In the genomic region with DNA sequence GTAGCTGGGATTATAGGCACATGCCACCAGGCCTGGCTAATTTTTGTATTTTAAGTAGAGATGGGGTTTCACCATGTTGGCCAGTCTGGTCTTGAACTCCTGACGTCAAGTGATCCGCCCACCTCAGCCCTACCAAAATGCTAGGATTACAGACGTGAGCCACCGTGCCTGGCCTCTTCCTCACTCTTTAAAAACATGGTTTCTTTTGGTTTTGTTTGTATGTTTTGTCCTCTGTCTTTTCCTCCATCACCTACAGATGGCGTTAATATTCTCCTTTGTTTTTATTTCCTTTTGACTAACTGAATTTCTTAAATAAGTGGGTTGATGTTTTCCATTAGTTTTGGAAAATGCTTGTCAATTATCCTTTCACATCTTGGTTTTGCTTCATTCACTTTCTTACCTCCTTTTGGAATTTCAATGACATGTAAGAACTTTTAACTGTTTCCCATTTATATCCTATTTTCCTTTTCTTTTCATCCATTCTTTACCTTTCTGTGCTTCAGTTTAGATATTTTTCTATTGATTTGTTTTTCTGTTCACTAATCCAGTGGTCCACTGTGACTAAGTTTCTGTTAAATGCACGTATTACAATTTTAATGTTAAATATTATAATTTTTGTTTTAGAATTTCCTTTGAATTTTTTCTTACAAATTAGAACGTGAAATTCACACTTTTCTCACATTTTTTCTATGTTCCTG, we compare ENCODE assay signal across 1 cellular context.
TF ChIP-seq lines count a peak whose summit lies in the region.

No MANE protein-coding gene starts in this region.

TF ChIP-seq in K562, 482 proteins besides CTCF, POLR2A, EP300 and RAD21 (continued from another document and continues in another):
- TF ChIP-seq MXI1 (IDR thresholded peaks at IDR 0.05; ENCODE audit: low read depth, low read length) (no peak), RBM17 (IDR thresholded peaks at IDR 0.05; ENCODE audit: borderline replicate concordance, low read depth, low read length) (no peak), KLF6 (CRISPR knock-in tag; IDR thresholded peaks at IDR 0.05; ENCODE audit: borderline replicate concordance) (no peak), ZNF707 (CRISPR knock-in tag; conservative IDR thresholded peaks at IDR 0.05) (no peak), ZNF224 (CRISPR knock-in tag; IDR thresholded peaks at IDR 0.05) (no peak), RHOXF2B (CRISPR knock-in tag; conservative IDR thresholded peaks at IDR 0.05) (no peak), NELFE (IDR thresholded peaks at IDR 0.05; ENCODE audit: insufficient read depth, insufficient read length) (no peak), ZNF184 (CRISPR knock-in tag; IDR thresholded peaks at IDR 0.05) (no peak), DACH1 (IDR thresholded peaks at IDR 0.05; ENCODE audit: partially characterized antibody) (no peak), ZNF764 (CRISPR knock-in tag; IDR thresholded peaks at IDR 0.05; ENCODE audit: low read depth) (no peak), RFX5 (IDR thresholded peaks at IDR 0.05; ENCODE audit: low read depth, low read length) (no peak), NCOA6 (IDR thresholded peaks at IDR 0.05) (no peak), ETV5 (CRISPR knock-in tag; IDR thresholded peaks at IDR 0.05; ENCODE audit: low read depth) (no peak), FOXK2 (conservative IDR thresholded peaks at IDR 0.05 in 1 of 2, IDR thresholded peaks at IDR 0.05 in 1 of 2; ENCODE audit: low read depth in 2 of 2) (no peak)
- TF ChIP-seq, protein P1, sequence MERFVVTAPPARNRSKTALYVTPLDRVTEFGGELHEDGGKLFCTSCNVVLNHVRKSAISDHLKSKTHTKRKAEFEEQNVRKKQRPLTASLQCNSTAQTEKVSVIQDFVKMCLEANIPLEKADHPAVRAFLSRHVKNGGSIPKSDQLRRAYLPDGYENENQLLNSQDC (CRISPR knock-in tag; IDR thresholded peaks at IDR 0.05), result no peak
- TF ChIP-seq, protein P2, sequence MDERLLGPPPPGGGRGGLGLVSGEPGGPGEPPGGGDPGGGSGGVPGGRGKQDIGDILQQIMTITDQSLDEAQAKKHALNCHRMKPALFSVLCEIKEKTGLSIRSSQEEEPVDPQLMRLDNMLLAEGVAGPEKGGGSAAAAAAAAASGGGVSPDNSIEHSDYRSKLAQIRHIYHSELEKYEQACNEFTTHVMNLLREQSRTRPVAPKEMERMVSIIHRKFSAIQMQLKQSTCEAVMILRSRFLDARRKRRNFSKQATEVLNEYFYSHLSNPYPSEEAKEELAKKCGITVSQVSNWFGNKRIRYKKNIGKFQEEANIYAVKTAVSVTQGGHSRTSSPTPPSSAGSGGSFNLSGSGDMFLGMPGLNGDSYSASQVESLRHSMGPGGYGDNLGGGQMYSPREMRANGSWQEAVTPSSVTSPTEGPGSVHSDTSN (CRISPR knock-in tag; IDR thresholded peaks at IDR 0.05; ENCODE audit: low read depth), result no peak
- TF ChIP-seq, protein P2 (tag; conservative IDR thresholded peaks at IDR 0.05; ENCODE audit: low read depth), result no peak
- TF ChIP-seq, protein P3, sequence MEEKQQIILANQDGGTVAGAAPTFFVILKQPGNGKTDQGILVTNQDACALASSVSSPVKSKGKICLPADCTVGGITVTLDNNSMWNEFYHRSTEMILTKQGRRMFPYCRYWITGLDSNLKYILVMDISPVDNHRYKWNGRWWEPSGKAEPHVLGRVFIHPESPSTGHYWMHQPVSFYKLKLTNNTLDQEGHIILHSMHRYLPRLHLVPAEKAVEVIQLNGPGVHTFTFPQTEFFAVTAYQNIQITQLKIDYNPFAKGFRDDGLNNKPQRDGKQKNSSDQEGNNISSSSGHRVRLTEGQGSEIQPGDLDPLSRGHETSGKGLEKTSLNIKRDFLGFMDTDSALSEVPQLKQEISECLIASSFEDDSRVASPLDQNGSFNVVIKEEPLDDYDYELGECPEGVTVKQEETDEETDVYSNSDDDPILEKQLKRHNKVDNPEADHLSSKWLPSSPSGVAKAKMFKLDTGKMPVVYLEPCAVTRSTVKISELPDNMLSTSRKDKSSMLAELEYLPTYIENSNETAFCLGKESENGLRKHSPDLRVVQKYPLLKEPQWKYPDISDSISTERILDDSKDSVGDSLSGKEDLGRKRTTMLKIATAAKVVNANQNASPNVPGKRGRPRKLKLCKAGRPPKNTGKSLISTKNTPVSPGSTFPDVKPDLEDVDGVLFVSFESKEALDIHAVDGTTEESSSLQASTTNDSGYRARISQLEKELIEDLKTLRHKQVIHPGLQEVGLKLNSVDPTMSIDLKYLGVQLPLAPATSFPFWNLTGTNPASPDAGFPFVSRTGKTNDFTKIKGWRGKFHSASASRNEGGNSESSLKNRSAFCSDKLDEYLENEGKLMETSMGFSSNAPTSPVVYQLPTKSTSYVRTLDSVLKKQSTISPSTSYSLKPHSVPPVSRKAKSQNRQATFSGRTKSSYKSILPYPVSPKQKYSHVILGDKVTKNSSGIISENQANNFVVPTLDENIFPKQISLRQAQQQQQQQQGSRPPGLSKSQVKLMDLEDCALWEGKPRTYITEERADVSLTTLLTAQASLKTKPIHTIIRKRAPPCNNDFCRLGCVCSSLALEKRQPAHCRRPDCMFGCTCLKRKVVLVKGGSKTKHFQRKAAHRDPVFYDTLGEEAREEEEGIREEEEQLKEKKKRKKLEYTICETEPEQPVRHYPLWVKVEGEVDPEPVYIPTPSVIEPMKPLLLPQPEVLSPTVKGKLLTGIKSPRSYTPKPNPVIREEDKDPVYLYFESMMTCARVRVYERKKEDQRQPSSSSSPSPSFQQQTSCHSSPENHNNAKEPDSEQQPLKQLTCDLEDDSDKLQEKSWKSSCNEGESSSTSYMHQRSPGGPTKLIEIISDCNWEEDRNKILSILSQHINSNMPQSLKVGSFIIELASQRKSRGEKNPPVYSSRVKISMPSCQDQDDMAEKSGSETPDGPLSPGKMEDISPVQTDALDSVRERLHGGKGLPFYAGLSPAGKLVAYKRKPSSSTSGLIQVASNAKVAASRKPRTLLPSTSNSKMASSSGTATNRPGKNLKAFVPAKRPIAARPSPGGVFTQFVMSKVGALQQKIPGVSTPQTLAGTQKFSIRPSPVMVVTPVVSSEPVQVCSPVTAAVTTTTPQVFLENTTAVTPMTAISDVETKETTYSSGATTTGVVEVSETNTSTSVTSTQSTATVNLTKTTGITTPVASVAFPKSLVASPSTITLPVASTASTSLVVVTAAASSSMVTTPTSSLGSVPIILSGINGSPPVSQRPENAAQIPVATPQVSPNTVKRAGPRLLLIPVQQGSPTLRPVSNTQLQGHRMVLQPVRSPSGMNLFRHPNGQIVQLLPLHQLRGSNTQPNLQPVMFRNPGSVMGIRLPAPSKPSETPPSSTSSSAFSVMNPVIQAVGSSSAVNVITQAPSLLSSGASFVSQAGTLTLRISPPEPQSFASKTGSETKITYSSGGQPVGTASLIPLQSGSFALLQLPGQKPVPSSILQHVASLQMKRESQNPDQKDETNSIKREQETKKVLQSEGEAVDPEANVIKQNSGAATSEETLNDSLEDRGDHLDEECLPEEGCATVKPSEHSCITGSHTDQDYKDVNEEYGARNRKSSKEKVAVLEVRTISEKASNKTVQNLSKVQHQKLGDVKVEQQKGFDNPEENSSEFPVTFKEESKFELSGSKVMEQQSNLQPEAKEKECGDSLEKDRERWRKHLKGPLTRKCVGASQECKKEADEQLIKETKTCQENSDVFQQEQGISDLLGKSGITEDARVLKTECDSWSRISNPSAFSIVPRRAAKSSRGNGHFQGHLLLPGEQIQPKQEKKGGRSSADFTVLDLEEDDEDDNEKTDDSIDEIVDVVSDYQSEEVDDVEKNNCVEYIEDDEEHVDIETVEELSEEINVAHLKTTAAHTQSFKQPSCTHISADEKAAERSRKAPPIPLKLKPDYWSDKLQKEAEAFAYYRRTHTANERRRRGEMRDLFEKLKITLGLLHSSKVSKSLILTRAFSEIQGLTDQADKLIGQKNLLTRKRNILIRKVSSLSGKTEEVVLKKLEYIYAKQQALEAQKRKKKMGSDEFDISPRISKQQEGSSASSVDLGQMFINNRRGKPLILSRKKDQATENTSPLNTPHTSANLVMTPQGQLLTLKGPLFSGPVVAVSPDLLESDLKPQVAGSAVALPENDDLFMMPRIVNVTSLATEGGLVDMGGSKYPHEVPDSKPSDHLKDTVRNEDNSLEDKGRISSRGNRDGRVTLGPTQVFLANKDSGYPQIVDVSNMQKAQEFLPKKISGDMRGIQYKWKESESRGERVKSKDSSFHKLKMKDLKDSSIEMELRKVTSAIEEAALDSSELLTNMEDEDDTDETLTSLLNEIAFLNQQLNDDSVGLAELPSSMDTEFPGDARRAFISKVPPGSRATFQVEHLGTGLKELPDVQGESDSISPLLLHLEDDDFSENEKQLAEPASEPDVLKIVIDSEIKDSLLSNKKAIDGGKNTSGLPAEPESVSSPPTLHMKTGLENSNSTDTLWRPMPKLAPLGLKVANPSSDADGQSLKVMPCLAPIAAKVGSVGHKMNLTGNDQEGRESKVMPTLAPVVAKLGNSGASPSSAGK (IDR thresholded peaks at IDR 0.05), result no peak
- TF ChIP-seq, protein P4, sequence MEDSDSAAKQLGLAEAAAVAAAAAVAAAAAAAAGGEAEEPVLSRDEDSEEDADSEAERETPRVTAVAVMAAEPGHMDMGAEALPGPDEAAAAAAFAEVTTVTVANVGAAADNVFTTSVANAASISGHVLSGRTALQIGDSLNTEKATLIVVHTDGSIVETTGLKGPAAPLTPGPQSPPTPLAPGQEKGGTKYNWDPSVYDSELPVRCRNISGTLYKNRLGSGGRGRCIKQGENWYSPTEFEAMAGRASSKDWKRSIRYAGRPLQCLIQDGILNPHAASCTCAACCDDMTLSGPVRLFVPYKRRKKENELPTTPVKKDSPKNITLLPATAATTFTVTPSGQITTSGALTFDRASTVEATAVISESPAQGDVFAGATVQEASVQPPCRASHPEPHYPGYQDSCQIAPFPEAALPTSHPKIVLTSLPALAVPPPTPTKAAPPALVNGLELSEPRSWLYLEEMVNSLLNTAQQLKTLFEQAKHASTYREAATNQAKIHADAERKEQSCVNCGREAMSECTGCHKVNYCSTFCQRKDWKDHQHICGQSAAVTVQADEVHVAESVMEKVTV (CRISPR knock-in tag; IDR thresholded peaks at IDR 0.05), result peak; percentile 40; the same call in 1 of the 2 replicates
- TF ChIP-seq, protein P5, sequence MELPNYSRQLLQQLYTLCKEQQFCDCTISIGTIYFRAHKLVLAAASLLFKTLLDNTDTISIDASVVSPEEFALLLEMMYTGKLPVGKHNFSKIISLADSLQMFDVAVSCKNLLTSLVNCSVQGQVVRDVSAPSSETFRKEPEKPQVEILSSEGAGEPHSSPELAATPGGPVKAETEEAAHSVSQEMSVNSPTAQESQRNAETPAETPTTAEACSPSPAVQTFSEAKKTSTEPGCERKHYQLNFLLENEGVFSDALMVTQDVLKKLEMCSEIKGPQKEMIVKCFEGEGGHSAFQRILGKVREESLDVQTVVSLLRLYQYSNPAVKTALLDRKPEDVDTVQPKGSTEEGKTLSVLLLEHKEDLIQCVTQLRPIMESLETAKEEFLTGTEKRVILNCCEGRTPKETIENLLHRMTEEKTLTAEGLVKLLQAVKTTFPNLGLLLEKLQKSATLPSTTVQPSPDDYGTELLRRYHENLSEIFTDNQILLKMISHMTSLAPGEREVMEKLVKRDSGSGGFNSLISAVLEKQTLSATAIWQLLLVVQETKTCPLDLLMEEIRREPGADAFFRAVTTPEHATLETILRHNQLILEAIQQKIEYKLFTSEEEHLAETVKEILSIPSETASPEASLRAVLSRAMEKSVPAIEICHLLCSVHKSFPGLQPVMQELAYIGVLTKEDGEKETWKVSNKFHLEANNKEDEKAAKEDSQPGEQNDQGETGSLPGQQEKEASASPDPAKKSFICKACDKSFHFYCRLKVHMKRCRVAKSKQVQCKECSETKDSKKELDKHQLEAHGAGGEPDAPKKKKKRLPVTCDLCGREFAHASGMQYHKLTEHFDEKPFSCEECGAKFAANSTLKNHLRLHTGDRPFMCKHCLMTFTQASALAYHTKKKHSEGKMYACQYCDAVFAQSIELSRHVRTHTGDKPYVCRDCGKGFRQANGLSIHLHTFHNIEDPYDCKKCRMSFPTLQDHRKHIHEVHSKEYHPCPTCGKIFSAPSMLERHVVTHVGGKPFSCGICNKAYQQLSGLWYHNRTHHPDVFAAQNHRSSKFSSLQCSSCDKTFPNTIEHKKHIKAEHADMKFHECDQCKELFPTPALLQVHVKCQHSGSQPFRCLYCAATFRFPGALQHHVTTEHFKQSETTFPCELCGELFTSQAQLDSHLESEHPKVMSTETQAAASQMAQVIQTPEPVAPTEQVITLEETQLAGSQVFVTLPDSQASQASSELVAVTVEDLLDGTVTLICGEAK (IDR thresholded peaks at IDR 0.05), result 0 out of 2 replicates have a peak, but pooled peaks have one; percentile 15
- TF ChIP-seq, protein P5 (CRISPR knock-in tag; IDR thresholded peaks at IDR 0.05), result no peak
- TF ChIP-seq, protein P6, sequence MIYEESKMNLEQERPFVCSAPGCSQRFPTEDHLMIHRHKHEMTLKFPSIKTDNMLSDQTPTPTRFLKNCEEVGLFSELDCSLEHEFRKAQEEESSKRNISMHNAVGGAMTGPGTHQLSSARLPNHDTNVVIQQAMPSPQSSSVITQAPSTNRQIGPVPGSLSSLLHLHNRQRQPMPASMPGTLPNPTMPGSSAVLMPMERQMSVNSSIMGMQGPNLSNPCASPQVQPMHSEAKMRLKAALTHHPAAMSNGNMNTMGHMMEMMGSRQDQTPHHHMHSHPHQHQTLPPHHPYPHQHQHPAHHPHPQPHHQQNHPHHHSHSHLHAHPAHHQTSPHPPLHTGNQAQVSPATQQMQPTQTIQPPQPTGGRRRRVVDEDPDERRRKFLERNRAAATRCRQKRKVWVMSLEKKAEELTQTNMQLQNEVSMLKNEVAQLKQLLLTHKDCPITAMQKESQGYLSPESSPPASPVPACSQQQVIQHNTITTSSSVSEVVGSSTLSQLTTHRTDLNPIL (CRISPR knock-in tag; IDR thresholded peaks at IDR 0.05), result no peak
